In the genomic region with DNA sequence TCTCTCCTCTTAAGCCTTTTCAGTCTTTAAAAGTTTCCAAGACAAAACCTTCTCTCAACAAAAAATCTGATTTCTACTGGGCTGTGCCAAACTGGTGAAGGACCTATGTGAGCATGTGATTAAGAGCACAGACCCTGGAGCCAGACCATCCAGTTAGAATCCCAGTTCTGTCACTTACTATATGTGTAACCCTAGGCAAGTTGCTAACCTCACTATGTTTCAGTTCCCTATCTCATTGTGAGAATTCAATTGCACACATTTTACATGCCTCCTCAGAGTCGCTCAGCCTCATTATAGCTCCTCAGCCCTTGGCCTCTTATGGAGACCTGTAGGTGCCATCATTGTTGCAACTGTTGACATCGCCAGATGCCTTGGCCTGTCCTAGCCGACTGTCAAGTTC, we compare ENCODE assay signal across 14 cellular contexts. TPM values are rescaled to one million over a fixed set of nuclear protein-coding genes. Genes with fewer than 3 reads are reported as not detected.
DNase-seq lines count a peak whose midpoint lies in the region; ATAC-seq, FAIRE-seq and TF ChIP-seq lines count a peak whose summit lies in the region.
"Had no signal": no experiment of that assay in that cellular context is flagged by ENCODE, and none has a peak within 500 bp of the region (broad histone marks: within the 10 kb centered on the region; RNA-seq: fewer than 3 reads in every experiment).

No MANE protein-coding gene starts in this region.

- no peak for FAIRE-seq in GM12878 (lab: Jason Lieb, UNC)
- FAIRE-seq: pancreas had no signal

- 50% methylated on average over 3 of the region's 3 CpGs for WGBS in GM12878 (ENCODE audit: insufficient coverage, insufficient replicate concordance, low lambda C conversion rate, missing lambda C conversion rate)

- H4K20me1 ChIP-seq in GM12878 (ENCODE audit: control insufficient read depth, insufficient read depth) = no peaks in the 10 kb centered on the region

- POLR2A ChIA-PET in GM12878 (lab: Charles Lee) = no interaction called here

- H3K27ac ChIP-seq in GM12878 (ENCODE audit: control insufficient read depth, insufficient read depth) = no peak overlapping the region
- H3K27ac ChIP-seq: pancreas had no signal

- RAD21 ChIA-PET in GM12878 (lab: Charles Lee; ENCODE audit: unreplicated experiment) = no interaction called here

- ATAC-seq in GM18858 (IDR thresholded peaks at IDR 0.05; ENCODE audit: unreplicated experiment) = peak; percentile 97
- ATAC-seq in GM21515 (IDR thresholded peaks at IDR 0.05; ENCODE audit: unreplicated experiment) = peak; percentile 89
- ATAC-seq in HG03103 (IDR thresholded peaks at IDR 0.05; ENCODE audit: low read depth, unreplicated experiment) = peak; percentile 92
- ATAC-seq in GM12878 = peak; percentile 95
- ATAC-seq in left cardiac atrium = no peak

- no peak overlapping the region for H2AFZ ChIP-seq in GM12878 (ENCODE audit: control insufficient read depth, low read depth, low read length)

- H3K4me2 ChIP-seq in GM12878 (ENCODE audit: control insufficient read depth, insufficient read depth) = no peak overlapping the region

- H3K27me3 ChIP-seq in GM12878 (replicated peaks in 1 of 2; ENCODE audit: control insufficient read depth in 2 of 2, insufficient read depth in 2 of 2, low read length in 1 of 2) = no peaks in the 10 kb centered on the region

- peak in 1 of 2 experiments; percentile 61; a peak in 1 of 4 replicates for TF ChIP-seq EP300 in GM12878 (IDR thresholded peaks at IDR 0.05; ENCODE audit: borderline replicate concordance in 1 of 2, control insufficient read depth in 1 of 2, low read depth in 2 of 2, low read length in 2 of 2)

- H3K36me3 ChIP-seq in GM12878 (ENCODE audit: control insufficient read depth in 2 of 2, insufficient read depth in 2 of 2, low read length in 1 of 2) = no peaks in the 10 kb centered on the region
- H3K36me3 ChIP-seq: pancreas had no signal

- no peaks in the 10 kb centered on the region for H3K4me1 ChIP-seq in GM12878 (ENCODE audit: control insufficient read depth, insufficient read depth, low read length)
- H3K4me1 ChIP-seq: pancreas had no signal

- no peaks in the 10 kb centered on the region for H3K79me2 ChIP-seq in GM12878 (ENCODE audit: control insufficient read depth, insufficient read depth, low read length)

- H3K4me3 ChIP-seq in GM12878 = no peak overlapping the region
- H3K4me3 ChIP-seq: pancreas had no signal

- no peak for TF ChIP-seq RAD21 in GM12878 (IDR thresholded peaks at IDR 0.05; ENCODE audit: insufficient read depth, low read depth, low read length)

- CTCF ChIA-PET in GM12878 (lab: Yijun Ruan, JAX) = interaction anchor here (1.0 to 1.7 kb wide), 2 partner anchors 106 to 138 kb away, joined by 3 read pairs; no protein-coding TSS in a partner anchor

- intact Hi-C loops in GM12878 (cut with micrococcal nuclease; ENCODE audit: unreplicated experiment) = no loop called here
- intact Hi-C loops in left cardiac atrium (cut with DNase I) = no loop called here

- DNase-seq in GM12878 (ENCODE audit: low read depth, low spot score) (peak; percentile 17), left cardiac atrium (no peak), NCI-H2171 (lab: John Stamatoyannopoulos, UW) (no peak), NCI-H526 treated with DMSO at 0.1 percent for 48 hours (lab: John Stamatoyannopoulos, UW) (no peak), NCI-H1930 (lab: John Stamatoyannopoulos, UW) (no peak)
- DNase-seq: CD4-positive, alpha-beta memory T cell; HCEC 1CT; mesendoderm; NCI-H187 treated with DMSO at 0.1 percent for 48 hours; pancreas; stimulated activated naive CD4-positive, alpha-beta T cell had no signal

- TF ChIP-seq CTCF in GM12878 (IDR thresholded peaks at IDR 0.05 in 2 of 3, conservative IDR thresholded peaks at IDR 0.05 in 1 of 3; ENCODE audit: control insufficient read depth in 2 of 3, extremely low read depth in 1 of 3, insufficient read depth in 1 of 3, low read depth in 3 of 3, low read length in 3 of 3) = no peak

- SMC1A ChIA-PET in GM12878 (lab: Charles Lee; ENCODE audit: uncharacterized antibody, unreplicated experiment) = no interaction called here

- H3K9ac ChIP-seq in GM12878 (ENCODE audit: control insufficient read depth, insufficient read depth, low read length) = no peak overlapping the region

- H3K9me3 ChIP-seq in GM12878 (replicated peaks; ENCODE audit: control insufficient read depth, insufficient read depth, low read length) = no peaks in the 10 kb centered on the region
- H3K9me3 ChIP-seq: pancreas had no signal

- BruUV-seq in GM12878 (replicated peaks; lab: Mats Ljungman, UMichigan) = no TSS peak

- no peak for TF ChIP-seq POLR2A in GM12878 (IDR thresholded peaks at IDR 0.05; ENCODE audit: low read depth, low read length)

- in situ Hi-C loops in GM12878 (cut with MboI) = no loop called here

TF ChIP-seq in GM12878, 131 proteins besides CTCF, POLR2A, EP300 and RAD21 (continues in another document):
- TF ChIP-seq DPF2 (IDR thresholded peaks at IDR 0.05) = peak; percentile 56
- TF ChIP-seq, protein P1, sequence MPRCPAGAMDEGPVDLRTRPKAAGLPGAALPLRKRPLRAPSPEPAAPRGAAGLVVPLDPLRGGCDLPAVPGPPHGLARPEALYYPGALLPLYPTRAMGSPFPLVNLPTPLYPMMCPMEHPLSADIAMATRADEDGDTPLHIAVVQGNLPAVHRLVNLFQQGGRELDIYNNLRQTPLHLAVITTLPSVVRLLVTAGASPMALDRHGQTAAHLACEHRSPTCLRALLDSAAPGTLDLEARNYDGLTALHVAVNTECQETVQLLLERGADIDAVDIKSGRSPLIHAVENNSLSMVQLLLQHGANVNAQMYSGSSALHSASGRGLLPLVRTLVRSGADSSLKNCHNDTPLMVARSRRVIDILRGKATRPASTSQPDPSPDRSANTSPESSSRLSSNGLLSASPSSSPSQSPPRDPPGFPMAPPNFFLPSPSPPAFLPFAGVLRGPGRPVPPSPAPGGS (IDR thresholded peaks at IDR 0.05; ENCODE audit: borderline replicate concordance, insufficient read depth, low read depth, low read length, poor library complexity, severe bottlenecking) = no peak
- no peak for TF ChIP-seq SMC3 (IDR thresholded peaks at IDR 0.05; ENCODE audit: borderline replicate concordance, low read length)
- peak; percentile 60 for TF ChIP-seq IKZF1 (conservative IDR thresholded peaks at IDR 0.05)
- no peak for TF ChIP-seq ZNF24 (IDR thresholded peaks at IDR 0.05)
- peak; percentile 67; the same call in 1 of the 2 replicates for TF ChIP-seq IRF4 (IDR thresholded peaks at IDR 0.05; ENCODE audit: low read depth, low read length)
- 0 out of 2 replicates have a peak, but pooled peaks have one; percentile 5 for TF ChIP-seq BCL11A (IDR thresholded peaks at IDR 0.05; ENCODE audit: low read depth, low read length)
- 0 out of 2 replicates have a peak, but pooled peaks have one; percentile 17 for TF ChIP-seq YY1 (IDR thresholded peaks at IDR 0.05; ENCODE audit: low read depth, low read length)
- TF ChIP-seq SUPT20H (IDR thresholded peaks at IDR 0.05; ENCODE audit: borderline replicate concordance, control insufficient read depth, low read depth, low read length) = no peak
- TF ChIP-seq ETV6 (conservative IDR thresholded peaks at IDR 0.05 in 1 of 2, IDR thresholded peaks at IDR 0.05 in 1 of 2; ENCODE audit: borderline replicate concordance in 1 of 2, low read depth in 1 of 2) = no peak
- peak; percentile 51; the same call in 1 of the 2 replicates for TF ChIP-seq MTA2 (IDR thresholded peaks at IDR 0.05; ENCODE audit: low read depth)
- TF ChIP-seq IKZF2 (IDR thresholded peaks at IDR 0.05) = peak; percentile 52 to 67; a peak in 3 of 4 replicates

RNA-seq across cellular contexts. Expression of a gene that starts 54.1 kb away (rescaled TPM):
- total RNA-seq in GM12878 (2013; cell fraction: nucleolus; rRNA removed) = 0.38 TPM in 1 of 2 replicates, not detected in the other
- total RNA-seq in GM12878 (2014; rRNA removed) = not detected in 2 replicates
- not detected in 2 replicates for total RNA-seq in GM12878 (2014; rRNA removed; fragmentation: Illumina TruSeq; extraction: Trizol)
- not detected in 2 replicates for total RNA-seq in GM12878 (2021)
- 0.16 TPM for polyA plus RNA-seq in GM12878 (2011; ENCODE audit: low read depth)
- 0.14 and 0.15 TPM in 2 replicates for polyA plus RNA-seq in GM12878 (2011; rRNA removed)
- 0.05 and 0.09 TPM in 2 replicates for polyA plus RNA-seq in GM12878 (2011; cell fraction: cytosol; rRNA removed)
- polyA plus RNA-seq in GM12878 (2011; cell fraction: nucleus; rRNA removed) = 0.37 and 0.51 TPM in 2 replicates
- not detected in 2 replicates for polyA plus RNA-seq in GM12878 (2012)
- polyA plus RNA-seq in GM12878 (2014; fragmentation: Illumina TruSeq; extraction: Trizol) = not detected in 2 replicates
- polyA plus RNA-seq in GM12878 (2014; fragmentation: Nextera tagmentation; extraction: Ambion mirVana) = not detected
- polyA plus RNA-seq in GM12878 (2014; rRNA removed) = not detected in 2 replicates
- not detected for polyA plus RNA-seq in GM12878 (2016; fragmentation: Nextera tagmentation; extraction: Ambion mirVana)
- polyA minus RNA-seq in GM12878 (2011; rRNA and poly(A)+ RNA removed) = 0.10 TPM in 1 of 2 replicates, not detected in the other
- polyA minus RNA-seq in GM12878 (2011; cell fraction: cytosol; rRNA and poly(A)+ RNA removed) = not detected in 2 replicates
- polyA minus RNA-seq in GM12878 (2011; cell fraction: nucleus; rRNA and poly(A)+ RNA removed) = 0.12 and 0.48 TPM in 2 replicates
- 10 to 100 TPM in 1 of 2 donors, 1 to 10 TPM in 1; 2.5 to 13.9 TPM for total RNA-seq in left cardiac atrium
- polyA plus RNA-seq: CD4-positive, alpha-beta memory T cell had no signal

RNA-seq across cellular contexts. Expression of a gene that starts 54.8 kb away (rescaled TPM):
- total RNA-seq in GM12878 (2013; cell fraction: nucleolus; rRNA removed) = 2.4 and 4.4 TPM in 2 replicates
- total RNA-seq in GM12878 (2014; rRNA removed) = 3.8 and 5.3 TPM in 2 replicates
- 5.3 and 6.3 TPM in 2 replicates for total RNA-seq in GM12878 (2014; rRNA removed; fragmentation: Illumina TruSeq; extraction: Trizol)
- 4.1 and 5.0 TPM in 2 replicates for total RNA-seq in GM12878 (2021)
- 5.9 TPM for polyA plus RNA-seq in GM12878 (2011; ENCODE audit: low read depth)
- polyA plus RNA-seq in GM12878 (2011; rRNA removed) = 16.5 and 25.2 TPM in 2 replicates
- polyA plus RNA-seq in GM12878 (2011; cell fraction: cytosol; rRNA removed) = 10.7 and 15.3 TPM in 2 replicates
- 8.2 and 8.8 TPM in 2 replicates for polyA plus RNA-seq in GM12878 (2011; cell fraction: nucleus; rRNA removed)
- 7.1 and 7.3 TPM in 2 replicates for polyA plus RNA-seq in GM12878 (2012)
- 6.6 and 7.3 TPM in 2 replicates for polyA plus RNA-seq in GM12878 (2014; fragmentation: Illumina TruSeq; extraction: Trizol)
- 10 to 100 TPM; 10.4 to 10.9 TPM for polyA plus RNA-seq in GM12878 (2014; fragmentation: Nextera tagmentation; extraction: Ambion mirVana)
- polyA plus RNA-seq in GM12878 (2014; rRNA removed) = 5.4 and 5.7 TPM in 2 replicates
- polyA plus RNA-seq in GM12878 (2016; fragmentation: Nextera tagmentation; extraction: Ambion mirVana) = 1 to 10 TPM; 7.4 to 9.9 TPM
- 6.9 and 7.0 TPM in 2 replicates for polyA minus RNA-seq in GM12878 (2011; rRNA and poly(A)+ RNA removed)
- polyA minus RNA-seq in GM12878 (2011; cell fraction: cytosol; rRNA and poly(A)+ RNA removed) = 3.1 and 4.8 TPM in 2 replicates
- polyA minus RNA-seq in GM12878 (2011; cell fraction: nucleus; rRNA and poly(A)+ RNA removed) = 3.7 and 4.0 TPM in 2 replicates
- 10 to 100 TPM in 1 of 2 donors, 1 to 10 TPM in 1; 8.7 to 14.8 TPM for total RNA-seq in left cardiac atrium
- polyA plus RNA-seq: CD4-positive, alpha-beta memory T cell had no signal

Comparison
In these comparisons a context has a peak if more than half of its experiments do, and no peak if none do; other contexts are left out.
1. ATAC-seq: peak in GM18858 (single experiment), GM21515 (single experiment), HG03103 (single experiment) and GM12878 (single experiment); none in left cardiac atrium (0 of 2).